In the genomic region with DNA sequence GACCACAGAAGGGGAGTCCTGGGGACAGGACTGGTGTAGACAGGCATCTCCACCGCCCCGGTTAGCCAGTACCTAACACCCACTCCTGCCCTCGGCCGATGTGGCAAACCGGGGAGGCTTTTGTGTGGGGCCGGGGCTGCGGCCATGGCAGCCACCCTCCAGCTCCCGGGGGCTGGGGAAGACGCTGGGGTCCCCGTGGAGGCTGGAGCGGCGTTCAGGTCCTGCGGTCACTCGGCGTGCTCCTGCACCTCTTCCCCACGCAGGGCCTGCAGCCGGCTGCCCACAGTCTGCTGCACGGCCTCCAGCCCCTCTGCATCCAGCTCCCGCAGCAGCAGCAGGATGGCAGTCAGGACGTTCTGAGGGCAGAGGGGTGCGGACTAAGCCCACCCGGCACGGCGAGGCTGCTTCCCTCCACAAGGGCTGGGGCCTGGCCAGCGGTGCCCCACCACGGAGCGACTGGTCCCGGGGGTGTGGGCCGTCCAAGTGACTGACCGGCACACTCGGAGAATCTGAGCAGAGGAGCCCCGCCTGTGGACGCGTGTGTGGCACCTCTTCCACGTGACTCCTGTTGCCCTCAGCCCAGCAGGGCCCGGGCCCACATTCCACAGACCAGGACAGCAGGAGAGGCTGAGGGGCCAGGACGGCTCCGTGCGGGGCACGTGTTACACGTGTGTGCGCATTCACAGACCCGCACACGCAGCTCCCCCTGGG, we compare ENCODE assay signal across 1 cellular context.
TF ChIP-seq lines count a peak whose summit lies in the region.

No MANE protein-coding gene starts in this region.

TF ChIP-seq in HepG2, 621 proteins besides CTCF, POLR2A, EP300 and RAD21 (continues in another document):
- no peak for TF ChIP-seq ZBTB20 (CRISPR knock-in tag; IDR thresholded peaks at IDR 0.05; ENCODE audit: borderline replicate concordance, low read depth)
- TF ChIP-seq KLF13 (CRISPR knock-in tag; IDR thresholded peaks at IDR 0.05): no peak
- TF ChIP-seq, protein P1, sequence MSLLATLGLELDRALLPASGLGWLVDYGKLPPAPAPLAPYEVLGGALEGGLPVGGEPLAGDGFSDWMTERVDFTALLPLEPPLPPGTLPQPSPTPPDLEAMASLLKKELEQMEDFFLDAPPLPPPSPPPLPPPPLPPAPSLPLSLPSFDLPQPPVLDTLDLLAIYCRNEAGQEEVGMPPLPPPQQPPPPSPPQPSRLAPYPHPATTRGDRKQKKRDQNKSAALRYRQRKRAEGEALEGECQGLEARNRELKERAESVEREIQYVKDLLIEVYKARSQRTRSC (CRISPR knock-in tag; IDR thresholded peaks at IDR 0.05; ENCODE audit: low read depth): no peak
- no peak for TF ChIP-seq KDM4B (CRISPR knock-in tag; IDR thresholded peaks at IDR 0.05)
- TF ChIP-seq, protein P2, sequence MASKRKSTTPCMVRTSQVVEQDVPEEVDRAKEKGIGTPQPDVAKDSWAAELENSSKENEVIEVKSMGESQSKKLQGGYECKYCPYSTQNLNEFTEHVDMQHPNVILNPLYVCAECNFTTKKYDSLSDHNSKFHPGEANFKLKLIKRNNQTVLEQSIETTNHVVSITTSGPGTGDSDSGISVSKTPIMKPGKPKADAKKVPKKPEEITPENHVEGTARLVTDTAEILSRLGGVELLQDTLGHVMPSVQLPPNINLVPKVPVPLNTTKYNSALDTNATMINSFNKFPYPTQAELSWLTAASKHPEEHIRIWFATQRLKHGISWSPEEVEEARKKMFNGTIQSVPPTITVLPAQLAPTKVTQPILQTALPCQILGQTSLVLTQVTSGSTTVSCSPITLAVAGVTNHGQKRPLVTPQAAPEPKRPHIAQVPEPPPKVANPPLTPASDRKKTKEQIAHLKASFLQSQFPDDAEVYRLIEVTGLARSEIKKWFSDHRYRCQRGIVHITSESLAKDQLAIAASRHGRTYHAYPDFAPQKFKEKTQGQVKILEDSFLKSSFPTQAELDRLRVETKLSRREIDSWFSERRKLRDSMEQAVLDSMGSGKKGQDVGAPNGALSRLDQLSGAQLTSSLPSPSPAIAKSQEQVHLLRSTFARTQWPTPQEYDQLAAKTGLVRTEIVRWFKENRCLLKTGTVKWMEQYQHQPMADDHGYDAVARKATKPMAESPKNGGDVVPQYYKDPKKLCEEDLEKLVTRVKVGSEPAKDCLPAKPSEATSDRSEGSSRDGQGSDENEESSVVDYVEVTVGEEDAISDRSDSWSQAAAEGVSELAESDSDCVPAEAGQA (IDR thresholded peaks at IDR 0.05; ENCODE audit: low read depth): no peak
- TF ChIP-seq, protein P2 (CRISPR knock-in tag; IDR thresholded peaks at IDR 0.05; ENCODE audit: borderline replicate concordance): no peak
- no peak for TF ChIP-seq MEF2D (CRISPR knock-in tag; IDR thresholded peaks at IDR 0.05)
- TF ChIP-seq SAFB2 (CRISPR knock-in tag; IDR thresholded peaks at IDR 0.05; ENCODE audit: borderline replicate concordance, low read depth): 0 out of 2 replicates have a peak, but pooled peaks have one; percentile 27
- TF ChIP-seq, protein P3, sequence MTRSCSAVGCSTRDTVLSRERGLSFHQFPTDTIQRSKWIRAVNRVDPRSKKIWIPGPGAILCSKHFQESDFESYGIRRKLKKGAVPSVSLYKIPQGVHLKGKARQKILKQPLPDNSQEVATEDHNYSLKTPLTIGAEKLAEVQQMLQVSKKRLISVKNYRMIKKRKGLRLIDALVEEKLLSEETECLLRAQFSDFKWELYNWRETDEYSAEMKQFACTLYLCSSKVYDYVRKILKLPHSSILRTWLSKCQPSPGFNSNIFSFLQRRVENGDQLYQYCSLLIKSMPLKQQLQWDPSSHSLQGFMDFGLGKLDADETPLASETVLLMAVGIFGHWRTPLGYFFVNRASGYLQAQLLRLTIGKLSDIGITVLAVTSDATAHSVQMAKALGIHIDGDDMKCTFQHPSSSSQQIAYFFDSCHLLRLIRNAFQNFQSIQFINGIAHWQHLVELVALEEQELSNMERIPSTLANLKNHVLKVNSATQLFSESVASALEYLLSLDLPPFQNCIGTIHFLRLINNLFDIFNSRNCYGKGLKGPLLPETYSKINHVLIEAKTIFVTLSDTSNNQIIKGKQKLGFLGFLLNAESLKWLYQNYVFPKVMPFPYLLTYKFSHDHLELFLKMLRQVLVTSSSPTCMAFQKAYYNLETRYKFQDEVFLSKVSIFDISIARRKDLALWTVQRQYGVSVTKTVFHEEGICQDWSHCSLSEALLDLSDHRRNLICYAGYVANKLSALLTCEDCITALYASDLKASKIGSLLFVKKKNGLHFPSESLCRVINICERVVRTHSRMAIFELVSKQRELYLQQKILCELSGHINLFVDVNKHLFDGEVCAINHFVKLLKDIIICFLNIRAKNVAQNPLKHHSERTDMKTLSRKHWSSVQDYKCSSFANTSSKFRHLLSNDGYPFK (CRISPR knock-in tag; IDR thresholded peaks at IDR 0.05; ENCODE audit: borderline replicate concordance): 0 out of 2 replicates have a peak, but pooled peaks have one; percentile 20
- no peak for TF ChIP-seq SP2 (CRISPR knock-in tag; IDR thresholded peaks at IDR 0.05)
- TF ChIP-seq, protein P4, sequence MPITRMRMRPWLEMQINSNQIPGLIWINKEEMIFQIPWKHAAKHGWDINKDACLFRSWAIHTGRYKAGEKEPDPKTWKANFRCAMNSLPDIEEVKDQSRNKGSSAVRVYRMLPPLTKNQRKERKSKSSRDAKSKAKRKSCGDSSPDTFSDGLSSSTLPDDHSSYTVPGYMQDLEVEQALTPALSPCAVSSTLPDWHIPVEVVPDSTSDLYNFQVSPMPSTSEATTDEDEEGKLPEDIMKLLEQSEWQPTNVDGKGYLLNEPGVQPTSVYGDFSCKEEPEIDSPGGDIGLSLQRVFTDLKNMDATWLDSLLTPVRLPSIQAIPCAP (CRISPR knock-in tag; IDR thresholded peaks at IDR 0.05; ENCODE audit: low read depth): no peak
- TF ChIP-seq AGO2 (optimal IDR thresholded peaks at IDR 0.05; ENCODE audit: low read depth, low read length): peak; percentile 92
- TF ChIP-seq ELF4 (CRISPR knock-in tag; IDR thresholded peaks at IDR 0.05; ENCODE audit: borderline replicate concordance): no peak
- no peak for TF ChIP-seq ZNF746 (CRISPR knock-in tag; IDR thresholded peaks at IDR 0.05)
- no peak for TF ChIP-seq NFYC (CRISPR knock-in tag; IDR thresholded peaks at IDR 0.05)
- no peak for TF ChIP-seq ARNT (IDR thresholded peaks at IDR 0.05)
- TF ChIP-seq, protein P5, sequence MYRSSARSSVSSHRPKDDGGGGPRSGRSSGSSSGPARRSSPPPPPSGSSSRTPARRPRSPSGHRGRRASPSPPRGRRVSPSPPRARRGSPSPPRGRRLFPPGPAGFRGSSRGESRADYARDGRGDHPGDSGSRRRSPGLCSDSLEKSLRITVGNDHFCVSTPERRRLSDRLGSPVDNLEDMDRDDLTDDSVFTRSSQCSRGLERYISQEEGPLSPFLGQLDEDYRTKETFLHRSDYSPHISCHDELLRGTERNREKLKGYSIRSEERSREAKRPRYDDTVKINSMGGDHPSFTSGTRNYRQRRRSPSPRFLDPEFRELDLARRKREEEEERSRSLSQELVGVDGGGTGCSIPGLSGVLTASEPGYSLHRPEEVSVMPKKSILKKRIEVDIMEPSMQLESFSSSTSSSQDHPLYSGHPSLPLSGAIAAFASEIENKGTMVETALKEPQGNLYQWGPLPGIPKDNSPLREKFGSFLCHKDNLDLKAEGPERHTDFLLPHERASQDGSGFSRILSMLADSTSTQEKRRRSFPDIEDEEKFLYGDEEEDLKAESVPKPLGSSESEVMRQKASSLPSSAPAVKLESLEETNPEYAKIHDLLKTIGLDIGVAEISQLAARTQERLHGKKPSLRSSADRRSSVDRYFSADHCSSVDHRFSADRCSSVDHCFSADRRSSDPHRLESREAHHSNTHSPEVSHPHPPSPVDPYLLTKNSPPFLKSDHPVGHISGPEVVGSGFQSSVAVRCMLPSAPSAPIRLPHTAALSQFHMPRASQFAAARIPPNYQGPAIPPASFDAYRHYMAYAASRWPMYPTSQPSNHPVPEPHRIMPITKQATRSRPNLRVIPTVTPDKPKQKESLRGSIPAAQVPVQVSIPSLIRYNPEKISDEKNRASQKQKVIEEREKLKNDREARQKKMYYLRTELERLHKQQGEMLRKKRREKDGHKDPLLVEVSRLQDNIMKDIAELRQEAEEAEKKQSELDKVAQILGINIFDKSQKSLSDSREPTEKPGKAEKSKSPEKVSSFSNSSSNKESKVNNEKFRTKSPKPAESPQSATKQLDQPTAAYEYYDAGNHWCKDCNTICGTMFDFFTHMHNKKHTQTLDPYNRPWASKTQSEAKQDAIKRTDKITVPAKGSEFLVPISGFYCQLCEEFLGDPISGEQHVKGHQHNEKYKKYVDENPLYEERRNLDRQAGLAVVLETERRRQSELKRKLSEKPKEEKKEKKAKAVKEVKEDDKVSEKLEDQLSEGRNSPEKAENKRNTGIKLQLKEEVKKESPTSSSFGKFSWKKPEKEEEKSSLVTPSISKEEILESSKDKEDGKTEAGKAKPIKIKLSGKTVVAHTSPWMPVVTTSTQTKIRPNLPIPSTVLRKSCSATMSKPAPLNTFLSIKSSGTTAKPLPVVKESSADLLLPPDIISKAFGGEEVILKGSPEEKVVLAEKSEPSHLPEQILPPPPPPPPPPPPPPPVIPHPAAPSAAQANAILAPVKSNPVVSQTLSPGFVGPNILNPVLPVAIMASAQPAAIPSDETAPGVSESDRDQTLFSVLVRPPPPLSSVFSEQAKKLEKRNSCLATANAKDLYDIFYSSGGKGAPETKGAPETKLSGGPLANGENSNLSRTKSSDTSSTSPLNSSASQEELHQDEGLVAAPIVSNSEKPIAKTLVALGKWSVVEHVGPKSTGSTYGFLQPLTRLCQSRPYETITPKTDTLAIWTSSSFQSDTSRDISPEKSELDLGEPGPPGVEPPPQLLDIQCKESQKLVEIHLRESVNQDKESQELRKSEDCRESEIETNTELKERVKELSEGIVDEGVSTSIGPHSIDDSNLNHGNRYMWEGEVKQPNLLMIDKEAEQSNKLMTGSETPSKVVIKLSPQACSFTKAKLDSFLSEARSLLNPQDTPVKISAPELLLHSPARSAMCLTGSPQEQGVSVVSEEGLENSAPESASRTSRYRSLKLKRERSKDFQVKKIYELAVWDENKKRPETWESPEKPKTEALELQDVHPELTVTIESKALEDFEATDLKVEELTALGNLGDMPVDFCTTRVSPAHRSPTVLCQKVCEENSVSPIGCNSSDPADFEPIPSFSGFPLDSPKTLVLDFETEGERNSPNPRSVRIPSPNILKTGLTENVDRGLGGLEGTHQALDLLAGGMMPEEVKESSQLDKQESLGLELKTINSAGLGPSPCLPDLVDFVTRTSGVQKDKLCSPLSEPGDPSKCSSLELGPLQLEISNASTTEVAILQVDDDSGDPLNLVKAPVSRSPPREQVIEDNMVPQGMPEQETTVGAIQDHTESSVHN (CRISPR knock-in tag; IDR thresholded peaks at IDR 0.05): no peak
- TF ChIP-seq NFKBIZ (CRISPR knock-in tag; IDR thresholded peaks at IDR 0.05): no peak
- TF ChIP-seq HNF4G (IDR thresholded peaks at IDR 0.05; ENCODE audit: borderline replicate concordance, low read depth, low read length): no peak
- no peak for TF ChIP-seq HNF4G (CRISPR knock-in tag; IDR thresholded peaks at IDR 0.05; ENCODE audit: borderline replicate concordance, low read depth)
- TF ChIP-seq FOXK1 (CRISPR knock-in tag; IDR thresholded peaks at IDR 0.05; ENCODE audit: borderline replicate concordance, low read depth): no peak
- no peak for TF ChIP-seq TGIF2 (CRISPR knock-in tag; IDR thresholded peaks at IDR 0.05)
- TF ChIP-seq ZNF207 (IDR thresholded peaks at IDR 0.05; ENCODE audit: borderline replicate concordance): no peak
- TF ChIP-seq ZFYVE20 (CRISPR knock-in tag; IDR thresholded peaks at IDR 0.05; ENCODE audit: borderline replicate concordance, low read depth): 0 out of 2 replicates have a peak, but pooled peaks have one; percentile 36
- TF ChIP-seq TAF1 (CRISPR knock-in tag; IDR thresholded peaks at IDR 0.05): no peak
- TF ChIP-seq AKAP8 (CRISPR knock-in tag; IDR thresholded peaks at IDR 0.05): 0 out of 2 replicates have a peak, but pooled peaks have one; percentile 64
- TF ChIP-seq, protein P6, sequence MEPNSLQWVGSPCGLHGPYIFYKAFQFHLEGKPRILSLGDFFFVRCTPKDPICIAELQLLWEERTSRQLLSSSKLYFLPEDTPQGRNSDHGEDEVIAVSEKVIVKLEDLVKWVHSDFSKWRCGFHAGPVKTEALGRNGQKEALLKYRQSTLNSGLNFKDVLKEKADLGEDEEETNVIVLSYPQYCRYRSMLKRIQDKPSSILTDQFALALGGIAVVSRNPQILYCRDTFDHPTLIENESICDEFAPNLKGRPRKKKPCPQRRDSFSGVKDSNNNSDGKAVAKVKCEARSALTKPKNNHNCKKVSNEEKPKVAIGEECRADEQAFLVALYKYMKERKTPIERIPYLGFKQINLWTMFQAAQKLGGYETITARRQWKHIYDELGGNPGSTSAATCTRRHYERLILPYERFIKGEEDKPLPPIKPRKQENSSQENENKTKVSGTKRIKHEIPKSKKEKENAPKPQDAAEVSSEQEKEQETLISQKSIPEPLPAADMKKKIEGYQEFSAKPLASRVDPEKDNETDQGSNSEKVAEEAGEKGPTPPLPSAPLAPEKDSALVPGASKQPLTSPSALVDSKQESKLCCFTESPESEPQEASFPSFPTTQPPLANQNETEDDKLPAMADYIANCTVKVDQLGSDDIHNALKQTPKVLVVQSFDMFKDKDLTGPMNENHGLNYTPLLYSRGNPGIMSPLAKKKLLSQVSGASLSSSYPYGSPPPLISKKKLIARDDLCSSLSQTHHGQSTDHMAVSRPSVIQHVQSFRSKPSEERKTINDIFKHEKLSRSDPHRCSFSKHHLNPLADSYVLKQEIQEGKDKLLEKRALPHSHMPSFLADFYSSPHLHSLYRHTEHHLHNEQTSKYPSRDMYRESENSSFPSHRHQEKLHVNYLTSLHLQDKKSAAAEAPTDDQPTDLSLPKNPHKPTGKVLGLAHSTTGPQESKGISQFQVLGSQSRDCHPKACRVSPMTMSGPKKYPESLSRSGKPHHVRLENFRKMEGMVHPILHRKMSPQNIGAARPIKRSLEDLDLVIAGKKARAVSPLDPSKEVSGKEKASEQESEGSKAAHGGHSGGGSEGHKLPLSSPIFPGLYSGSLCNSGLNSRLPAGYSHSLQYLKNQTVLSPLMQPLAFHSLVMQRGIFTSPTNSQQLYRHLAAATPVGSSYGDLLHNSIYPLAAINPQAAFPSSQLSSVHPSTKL (CRISPR knock-in tag; IDR thresholded peaks at IDR 0.05): no peak
- TF ChIP-seq ZNF282 (IDR thresholded peaks at IDR 0.05; ENCODE audit: partially characterized antibody): no peak
- TF ChIP-seq, protein P7, sequence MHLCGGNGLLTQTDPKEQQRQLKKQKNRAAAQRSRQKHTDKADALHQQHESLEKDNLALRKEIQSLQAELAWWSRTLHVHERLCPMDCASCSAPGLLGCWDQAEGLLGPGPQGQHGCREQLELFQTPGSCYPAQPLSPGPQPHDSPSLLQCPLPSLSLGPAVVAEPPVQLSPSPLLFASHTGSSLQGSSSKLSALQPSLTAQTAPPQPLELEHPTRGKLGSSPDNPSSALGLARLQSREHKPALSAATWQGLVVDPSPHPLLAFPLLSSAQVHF (CRISPR knock-in tag; IDR thresholded peaks at IDR 0.05): no peak
- TF ChIP-seq ZIK1 (CRISPR knock-in tag; IDR thresholded peaks at IDR 0.05; ENCODE audit: borderline replicate concordance, low read depth): no peak
